15 cellular contexts compared by ENCODE assay signal in the genomic region with DNA sequence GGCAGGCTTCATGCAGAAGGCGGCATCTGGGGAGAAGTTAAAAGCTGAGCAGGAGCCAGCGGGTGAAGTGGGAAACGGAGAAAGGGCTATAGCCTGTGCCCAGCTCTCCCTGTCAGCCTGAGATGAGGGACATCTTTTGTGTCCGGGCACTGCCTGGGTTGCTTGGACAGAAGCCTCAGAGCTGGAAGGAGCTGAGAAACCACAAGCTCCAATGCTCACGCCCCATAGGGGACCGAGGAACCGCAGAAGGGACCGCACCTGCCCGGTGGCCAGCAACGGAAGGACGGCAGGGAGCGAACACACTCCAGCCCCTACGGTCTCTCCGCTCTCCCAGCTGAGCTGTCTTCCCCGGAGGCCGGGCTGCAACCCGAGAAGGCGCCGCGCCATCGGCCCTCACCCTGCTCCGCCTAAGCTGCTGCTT.
DNase-seq lines count a peak whose midpoint lies in the region; ATAC-seq and TF ChIP-seq lines count a peak whose summit lies in the region.
"Had no signal": no experiment of that assay in that cellular context is flagged by ENCODE, and none has a peak within 500 bp of the region (broad histone marks: within the 10 kb centered on the region; RNA-seq: fewer than 3 reads in every experiment).

No MANE protein-coding gene starts in this region.

- H3F3A ChIP-seq in neural progenitor cell (ENCODE audit: low read depth): no peaks in the 10 kb centered on the region

- H3K27me3 ChIP-seq in neural progenitor cell: no peaks in the 10 kb centered on the region
- H3K27me3 ChIP-seq: colonic mucosa had no signal

- H3K36me3 ChIP-seq in neural progenitor cell: no peaks in the 10 kb centered on the region
- H3K36me3 ChIP-seq: colonic mucosa had no signal

- peaks cover 22% of the 10 kb centered on the region for H3K4me1 Mint-ChIP-seq in neural progenitor cell
- H3K4me1 Mint-ChIP-seq in T-helper 2 cell treated with Interferon-gamma antibody and Interleukin-4, amounts not matched to agents 5 μg/mL and 100 μg/mL, for 36 hours (ENCODE audit: low read depth): peaks cover 12% of the 10 kb centered on the region

- H3K79me2 ChIP-seq in neural progenitor cell (ENCODE audit: low read depth): no peaks in the 10 kb centered on the region

- no peaks in the 10 kb centered on the region for H3K9me3 ChIP-seq in neural progenitor cell (ENCODE audit: low read depth)
- H3K9me3 ChIP-seq: colonic mucosa had no signal

- H3K4me3 Mint-ChIP-seq in neural progenitor cell: no peak overlapping the region
- no peak overlapping the region for H3K4me3 Mint-ChIP-seq in T-helper 2 cell treated with Interferon-gamma antibody and Interleukin-4, amounts not matched to agents 5 μg/mL and 100 μg/mL, for 36 hours
- H3K4me3 Mint-ChIP-seq: activated naive CD4-positive, alpha-beta T cell treated with anti-CD3 and anti-CD28 coated beads, Interleukin-2, amount 50 U/mL, for 24 hours had no signal

- H2AFZ ChIP-seq in neural progenitor cell (replicated peaks): peak overlapping the region; percentile 76

- H3K9ac ChIP-seq in neural progenitor cell: no peak overlapping the region

- no peaks in the 10 kb centered on the region for H4K20me1 ChIP-seq in neural progenitor cell (ENCODE audit: low read depth)

- H3K36me3 Mint-ChIP-seq in neural progenitor cell: peaks cover 4% of the 10 kb centered on the region
- H3K36me3 Mint-ChIP-seq in T-helper 2 cell treated with Interferon-gamma antibody and Interleukin-4, amounts not matched to agents 5 μg/mL and 100 μg/mL, for 36 hours (ENCODE audit: low read depth): peaks cover 2% of the 10 kb centered on the region

- H3K4me1 ChIP-seq in neural progenitor cell: peaks cover 6% of the 10 kb centered on the region
- H3K4me1 ChIP-seq: colonic mucosa had no signal

- H3K4me3 ChIP-seq in AG10803 (ENCODE audit: low read length) (no peak overlapping the region), foreskin fibroblast (ENCODE audit: low read depth in 1 of 2, low read length in 2 of 2) (no peak overlapping the region), neural progenitor cell (no peak overlapping the region)
- H3K4me3 ChIP-seq: colonic mucosa had no signal

- H3K27ac Mint-ChIP-seq in neural progenitor cell: no peak overlapping the region
- H3K27ac Mint-ChIP-seq in T-helper 2 cell treated with Interferon-gamma antibody and Interleukin-4, amounts not matched to agents 5 μg/mL and 100 μg/mL, for 36 hours: no peak overlapping the region
- H3K27ac Mint-ChIP-seq: activated naive CD4-positive, alpha-beta T cell treated with anti-CD3 and anti-CD28 coated beads, Interleukin-2, amount 50 U/mL, for 24 hours had no signal

- in situ Hi-C loops in KBM-7 (cut with MboI; ENCODE audit: low pct_unique_long_range_greater_than_20kb, low sequenced_read_pairs): no loop called here

- peak; percentile 23 for DNase-seq in AG10803 (ENCODE audit: low read depth)
- peak; percentile 54 for DNase-seq in NCI-H510A treated with DMSO at 0.1 percent for 48 hours (lab: John Stamatoyannopoulos, UW)
- peak; percentile 32 to 76 for DNase-seq in foreskin fibroblast
- peak; percentile 66 for DNase-seq in neural progenitor cell (ENCODE audit: low spot score)
- no peak for DNase-seq in substantia nigra (lab: John Stamatoyannopoulos, UW)
- no peak for DNase-seq in T-helper 2 cell treated with Interferon-gamma antibody and Interleukin-4, amounts not matched to agents 5 μg/mL and 100 μg/mL, for 36 hours (ENCODE audit: low spot score)
- DNase-seq in KBM-7: no peak
- DNase-seq: AML-193, colonic mucosa, DMS79, NCI-H1092, NCI-H524, T-helper 2 cell had no signal

- no peak for ATAC-seq in GM21723 (IDR thresholded peaks at IDR 0.05; ENCODE audit: unreplicated experiment)

- H3K27ac ChIP-seq in neural progenitor cell (no peak overlapping the region), substantia nigra (ENCODE audit: low read depth, low read length, poor library complexity, severe bottlenecking) (no peak overlapping the region)
- H3K27ac ChIP-seq: colonic mucosa had no signal

- no peak for TF ChIP-seq CTCF in AG10803 (conservative IDR thresholded peaks at IDR 0.05; ENCODE audit: low read length)
- TF ChIP-seq CTCF in foreskin fibroblast (IDR thresholded peaks at IDR 0.05; ENCODE audit: low read depth, low read length): no peak
- no peak for TF ChIP-seq CTCF in neural progenitor cell (IDR thresholded peaks at IDR 0.05)

- H3K4me2 ChIP-seq in neural progenitor cell: peak overlapping the region; percentile 38

- H3K27me3 Mint-ChIP-seq in neural progenitor cell (ENCODE audit: insufficient read depth, low read depth): peaks cover 8% of the 10 kb centered on the region
- no peaks in the 10 kb centered on the region for H3K27me3 Mint-ChIP-seq in T-helper 2 cell treated with Interferon-gamma antibody and Interleukin-4, amounts not matched to agents 5 μg/mL and 100 μg/mL, for 36 hours (ENCODE audit: low read depth)
- H3K27me3 Mint-ChIP-seq: activated naive CD4-positive, alpha-beta T cell treated with anti-CD3 and anti-CD28 coated beads, Interleukin-2, amount 50 U/mL, for 24 hours had no signal

- H3K9me3 Mint-ChIP-seq in neural progenitor cell: peaks cover 7% of the 10 kb centered on the region
- peaks cover 8% of the 10 kb centered on the region for H3K9me3 Mint-ChIP-seq in T-helper 2 cell treated with Interferon-gamma antibody and Interleukin-4, amounts not matched to agents 5 μg/mL and 100 μg/mL, for 36 hours

Comparison
In these comparisons a context has a peak if more than half of its experiments do, and no peak if none do; other contexts are left out.
1. DNase-seq: peak in AG10803 (single experiment), NCI-H510A treated with DMSO at 0.1 percent for 48 hours (single experiment), foreskin fibroblast (2 of 2) and neural progenitor cell (single experiment); none in substantia nigra (0 of 49), T-helper 2 cell treated with Interferon-gamma antibody and Interleukin-4, amounts not matched to agents 5 μg/mL and 100 μg/mL, for 36 hours (single experiment) and KBM-7 (single experiment).